ENCODE assay signal across 18 cellular contexts in the genomic region with DNA sequence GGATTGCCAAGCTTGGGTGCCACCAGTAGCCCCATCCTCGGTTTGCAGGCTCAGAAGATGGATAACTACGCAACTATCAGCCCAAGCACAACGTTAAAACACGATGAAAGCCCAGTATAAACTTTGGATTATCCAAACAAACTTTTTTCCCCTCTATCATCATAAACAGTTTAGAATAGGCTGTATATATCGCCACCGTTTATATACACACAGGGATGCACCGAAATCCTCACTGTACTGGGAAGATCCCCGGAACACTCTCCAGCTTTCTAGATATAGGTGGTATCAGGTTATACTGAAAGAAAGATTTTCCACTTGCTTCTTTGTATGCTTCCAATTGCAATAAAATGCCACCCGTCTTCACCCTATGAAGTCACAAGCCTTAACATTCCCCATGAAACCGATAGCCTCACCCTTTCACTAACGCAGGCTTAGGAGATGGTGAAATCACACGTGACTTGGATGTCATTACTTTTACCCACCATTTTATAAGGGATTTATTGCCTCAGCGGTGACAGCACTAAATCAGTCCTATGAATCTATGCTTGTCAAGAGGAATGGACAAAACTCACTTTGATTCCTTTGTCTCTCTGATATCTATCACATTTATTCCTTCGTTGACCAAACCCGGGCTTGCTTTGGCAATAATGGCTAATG.
A peak's percentile ranks its signal among the peaks of the same experiment; 100 is the strongest.
DNase-seq lines count a peak whose midpoint lies in the region; ATAC-seq and TF ChIP-seq lines count a peak whose summit lies in the region.
"Had no signal": no experiment of that assay in that cellular context is flagged by ENCODE, and none has a peak within 500 bp of the region (broad histone marks: within the 10 kb centered on the region; RNA-seq: fewer than 3 reads in every experiment).

No MANE protein-coding gene starts in this region.

- ATAC-seq in activated T-cell treated with anti-CD3 and anti-CD28 coated beads, Interleukin-2, amount 50 U/mL, for 72 hours (replicated peaks in 1 of 2), result no peak
- no peak for ATAC-seq in central memory CD8-positive, alpha-beta T cell (replicated peaks; ENCODE audit: extremely low read depth, poor library complexity, severe bottlenecking)
- ATAC-seq in natural killer cell (no peak), GM21526 (IDR thresholded peaks at IDR 0.05; ENCODE audit: low FRiP score, unreplicated experiment) (no peak), HG02973 (IDR thresholded peaks at IDR 0.05; ENCODE audit: unreplicated experiment) (no peak)

- H3K9me3 ChIP-seq in breast epithelium, result no peaks in the 10 kb centered on the region
- H3K9me3 ChIP-seq: SJSA1, suprapubic skin had no signal

- H3K36me3 ChIP-seq in breast epithelium, result no peaks in the 10 kb centered on the region
- H3K36me3 ChIP-seq: SJSA1, suprapubic skin had no signal

- H3K4me1 ChIP-seq in breast epithelium, result no peaks in the 10 kb centered on the region

- no peaks in the 10 kb centered on the region for H3K27me3 ChIP-seq in breast epithelium
- H3K27me3 ChIP-seq: SJSA1, suprapubic skin had no signal

- no peak overlapping the region for H3K4me3 ChIP-seq in breast epithelium
- H3K4me3 ChIP-seq: SJSA1, suprapubic skin had no signal

- H3K27ac ChIP-seq in breast epithelium, result no peak overlapping the region
- H3K27ac ChIP-seq in caudate nucleus (ENCODE audit: low read depth, low read length), result no peak overlapping the region
- H3K27ac ChIP-seq: SJSA1, suprapubic skin had no signal

- no peak overlapping the region for H3K4me3 Mint-ChIP-seq in activated T-cell treated with anti-CD3 and anti-CD28 coated beads, Interleukin-2, amount 50 U/mL, for 72 hours
- no peak overlapping the region for H3K4me3 Mint-ChIP-seq in central memory CD8-positive, alpha-beta T cell
- no peak overlapping the region for H3K4me3 Mint-ChIP-seq in natural killer cell
- H3K4me3 Mint-ChIP-seq: CD14-positive monocyte; dendritic cell treated with granulocyte-macrophage colony-stimulating factor and Interleukin-4, amounts not matched to agents 40 ng/mL and 50 ng/mL, for 4 days; neural crest cell had no signal

- H3K27ac Mint-ChIP-seq in activated T-cell treated with anti-CD3 and anti-CD28 coated beads, Interleukin-2, amount 50 U/mL, for 72 hours, result peak overlapping the region; percentile 61
- peak overlapping the region; percentile 29 for H3K27ac Mint-ChIP-seq in central memory CD8-positive, alpha-beta T cell (ENCODE audit: low read depth)
- peak overlapping the region; percentile 90 to 95 for H3K27ac Mint-ChIP-seq in natural killer cell
- H3K27ac Mint-ChIP-seq: CD14-positive monocyte; dendritic cell treated with granulocyte-macrophage colony-stimulating factor and Interleukin-4, amounts not matched to agents 40 ng/mL and 50 ng/mL, for 4 days had no signal

- peaks cover 7 to 13% of the 10 kb centered on the region in 2 donors for H3K9me3 Mint-ChIP-seq in activated T-cell treated with anti-CD3 and anti-CD28 coated beads, Interleukin-2, amount 50 U/mL, for 72 hours
- H3K9me3 Mint-ChIP-seq in central memory CD8-positive, alpha-beta T cell, result peaks cover 5% of the 10 kb centered on the region
- H3K9me3 Mint-ChIP-seq in natural killer cell, result peaks cover 2 to 5% of the 10 kb centered on the region in 2 donors
- H3K9me3 Mint-ChIP-seq: neural crest cell had no signal

- TF ChIP-seq CTCF in natural killer cell (IDR thresholded peaks at IDR 0.05), result no peak
- no peak for TF ChIP-seq CTCF in breast epithelium (IDR thresholded peaks at IDR 0.05)

- peaks cover 88% of the 10 kb centered on the region for H3K4me1 Mint-ChIP-seq in activated T-cell treated with anti-CD3 and anti-CD28 coated beads, Interleukin-2, amount 50 U/mL, for 72 hours (ENCODE audit: low read depth)
- H3K4me1 Mint-ChIP-seq in central memory CD8-positive, alpha-beta T cell, result peaks cover 53% of the 10 kb centered on the region
- peaks cover 52 to 56% of the 10 kb centered on the region in 2 donors for H3K4me1 Mint-ChIP-seq in natural killer cell

- no peak for DNase-seq in activated T-cell treated with anti-CD3 and anti-CD28 coated beads, Interleukin-2, amount 50 U/mL, for 72 hours
- no peak for DNase-seq in activated T-cell treated with anti-CD3 and anti-CD28 coated beads, Interleukin-2, amount 50 U/mL, for 1 hour
- no peak for DNase-seq in central memory CD8-positive, alpha-beta T cell (ENCODE audit: low spot score in 2 of 2)
- DNase-seq in natural killer cell (no peak), breast epithelium (ENCODE audit: low spot score in 2 of 2) (no peak), caudate nucleus (lab: John Stamatoyannopoulos, UW) (no peak)
- DNase-seq: activated CD8-positive, alpha-beta memory T cell treated with anti-CD3 and anti-CD28 coated beads for 24 hours; KG1; MV-4-11; NCI-H1930; stimulated activated CD8-positive, alpha-beta memory T cell treated with anti-CD3 and anti-CD28 coated beads, Interleukin-4, amount 100 ng/mL, for 48 hours had no signal

- no peaks in the 10 kb centered on the region for H3K27me3 Mint-ChIP-seq in activated T-cell treated with anti-CD3 and anti-CD28 coated beads, Interleukin-2, amount 50 U/mL, for 72 hours (ENCODE audit: low read depth)
- H3K27me3 Mint-ChIP-seq in central memory CD8-positive, alpha-beta T cell, result no peaks in the 10 kb centered on the region
- H3K27me3 Mint-ChIP-seq in natural killer cell (ENCODE audit: low read depth in 2 of 2), result no peaks in the 10 kb centered on the region
- H3K27me3 Mint-ChIP-seq: dendritic cell treated with granulocyte-macrophage colony-stimulating factor and Interleukin-4, amounts not matched to agents 40 ng/mL and 50 ng/mL, for 4 days had no signal

- peaks cover 4 to 23% of the 10 kb centered on the region in 2 donors for H3K36me3 Mint-ChIP-seq in activated T-cell treated with anti-CD3 and anti-CD28 coated beads, Interleukin-2, amount 50 U/mL, for 72 hours (ENCODE audit: insufficient read depth in 2 of 2)
- no peaks in the 10 kb centered on the region for H3K36me3 Mint-ChIP-seq in central memory CD8-positive, alpha-beta T cell (ENCODE audit: insufficient read depth)
- no peaks in the 10 kb centered on the region for H3K36me3 Mint-ChIP-seq in natural killer cell

- no peak for TF ChIP-seq POLR2A in breast epithelium (IDR thresholded peaks at IDR 0.05)

- intact Hi-C loops in natural killer cell (cut with micrococcal nuclease) (loop anchor here (5.0 kb wide), 1 partner anchor 257 kb away; no protein-coding TSS in a partner anchor), breast epithelium (cut with DNase I; ENCODE audit: low total_unique reads) (no loop called here)

Comparison
In these comparisons a context has a peak if more than half of its experiments do, and no peak if none do; other contexts are left out.
1. H3K27ac Mint-ChIP-seq: peak in every context shown above with its lines; median percentile 92 in natural killer cell; 61 in activated T-cell treated with anti-CD3 and anti-CD28 coated beads, Interleukin-2, amount 50 U/mL, for 72 hours; 29 in central memory CD8-positive, alpha-beta T cell.